In genomic region chr7:129606801-129607200, GRCh38 we compare ENCODE assay signal across 12 cellular contexts. TPM values are rescaled to one million over a fixed set of nuclear protein-coding genes. Genes with fewer than 3 reads are reported as not detected.
A peak's percentile ranks its signal among the peaks of the same experiment; 100 is the strongest.
DNase-seq lines count a peak whose midpoint lies in the region; ATAC-seq and TF ChIP-seq lines count a peak whose summit lies in the region.
"Had no signal": no experiment of that assay in that cellular context is flagged by ENCODE, and none has a peak within 500 bp of the region (broad histone marks: within the 10 kb centered on the region; RNA-seq: fewer than 3 reads in every experiment).

No MANE protein-coding gene starts in this region.

- no peaks in the 10 kb centered on the region for H3K9me3 Mint-ChIP-seq in activated CD8-positive, alpha-beta T cell treated with anti-CD3 and anti-CD28 coated beads for 36 hours
- H3K9me3 Mint-ChIP-seq in activated CD8-positive, alpha-beta T cell treated with anti-CD3 and anti-CD28 coated beads, Interleukin-2, amount 10 ng/mL, durations not matched to agents 7 days and 5 days (ENCODE audit: insufficient read depth), result no peaks in the 10 kb centered on the region
- H3K9me3 Mint-ChIP-seq in brain, result peaks cover 0 to 3% (median 0%) of the 10 kb centered on the region in 5 experiments
- no peaks in the 10 kb centered on the region for H3K9me3 Mint-ChIP-seq in stimulated activated effector memory CD8-positive, alpha-beta T cell treated with anti-CD3 and anti-CD28 coated beads, Interleukin-12 subunit alpha, Interleukin-12 subunit beta, amount 100 ng/mL, for 72 hours
- H3K9me3 Mint-ChIP-seq: type B pancreatic cell had no signal

- DNase-seq in activated CD8-positive, alpha-beta T cell treated with anti-CD3 and anti-CD28 coated beads for 36 hours, result no peak
- no peak for DNase-seq in activated CD8-positive, alpha-beta T cell treated with anti-CD3 and anti-CD28 coated beads, Interleukin-2, amount 10 ng/mL, durations not matched to agents 7 days and 5 days
- DNase-seq in MV-4-11 (lab: John Stamatoyannopoulos, UW) (peak; percentile 93), NCI-H1105 (lab: John Stamatoyannopoulos, UW) (no peak)
- DNase-seq in stimulated activated effector memory CD8-positive, alpha-beta T cell treated with anti-CD3 and anti-CD28 coated beads, Interleukin-12 subunit alpha, Interleukin-12 subunit beta, amount 100 ng/mL, for 72 hours (ENCODE audit: low spot score in 2 of 2), result no peak
- DNase-seq in stimulated activated CD4-positive, alpha-beta T cell treated with anti-CD3 and anti-CD28 coated beads, Interleukin-1b, Interleukin-23, amount 100 ng/mL, for 48 hours, result no peak
- DNase-seq: ACHN; activated CD8-positive, alpha-beta memory T cell treated with anti-CD3 and anti-CD28 coated beads for 24 hours; NCI-H2107 had no signal

- no peak overlapping the region for H3K4me3 Mint-ChIP-seq in activated CD8-positive, alpha-beta T cell treated with anti-CD3 and anti-CD28 coated beads for 36 hours
- no peak overlapping the region for H3K4me3 Mint-ChIP-seq in activated CD8-positive, alpha-beta T cell treated with anti-CD3 and anti-CD28 coated beads, Interleukin-2, amount 10 ng/mL, durations not matched to agents 7 days and 5 days
- H3K4me3 Mint-ChIP-seq in brain, result no peak overlapping the region
- H3K4me3 Mint-ChIP-seq in stimulated activated effector memory CD8-positive, alpha-beta T cell treated with anti-CD3 and anti-CD28 coated beads, Interleukin-12 subunit alpha, Interleukin-12 subunit beta, amount 100 ng/mL, for 72 hours, result no peak overlapping the region
- H3K4me3 Mint-ChIP-seq: type B pancreatic cell had no signal

- POLR2A ChIA-PET in activated CD8-positive, alpha-beta T cell treated with anti-CD3 and anti-CD28 coated beads for 36 hours (lab: Charles Lee), result no interaction called here
- POLR2A ChIA-PET in activated CD8-positive, alpha-beta T cell treated with anti-CD3 and anti-CD28 coated beads, Interleukin-2, amount 10 ng/mL, durations not matched to agents 7 days and 5 days (lab: Charles Lee), result no interaction called here

- CTCF ChIA-PET in activated CD8-positive, alpha-beta T cell treated with anti-CD3 and anti-CD28 coated beads for 36 hours (lab: Charles Lee), result interaction anchor here (0.9 to 1.6 kb wide), 4 partner anchors 104 to 236 kb away, joined by 3 to 4 read pairs (median 4); partner anchors contain the start of gene SMKR1
- CTCF ChIA-PET in activated CD8-positive, alpha-beta T cell treated with anti-CD3 and anti-CD28 coated beads, Interleukin-2, amount 10 ng/mL, durations not matched to agents 7 days and 5 days (lab: Charles Lee), result interaction anchor here (1.0 to 2.7 kb wide), 7 partner anchors 15 to 381 kb away, joined by 3 to 9 read pairs (median 3); no protein-coding TSS in a partner anchor

- no peak for ATAC-seq in activated CD8-positive, alpha-beta T cell treated with anti-CD3 and anti-CD28 coated beads for 36 hours
- no peak for ATAC-seq in activated CD8-positive, alpha-beta T cell treated with anti-CD3 and anti-CD28 coated beads, Interleukin-2, amount 10 ng/mL, durations not matched to agents 7 days and 5 days
- ATAC-seq in stimulated activated effector memory CD8-positive, alpha-beta T cell treated with anti-CD3 and anti-CD28 coated beads, Interleukin-12 subunit alpha, Interleukin-12 subunit beta, amount 100 ng/mL, for 72 hours, result no peak
- no peak for ATAC-seq in HG02884 (IDR thresholded peaks at IDR 0.05; ENCODE audit: unreplicated experiment)

- H3K27ac Mint-ChIP-seq in activated CD8-positive, alpha-beta T cell treated with anti-CD3 and anti-CD28 coated beads for 36 hours, result peak overlapping the region; percentile 74
- no peak overlapping the region for H3K27ac Mint-ChIP-seq in activated CD8-positive, alpha-beta T cell treated with anti-CD3 and anti-CD28 coated beads, Interleukin-2, amount 10 ng/mL, durations not matched to agents 7 days and 5 days
- H3K27ac Mint-ChIP-seq in brain, result peak overlapping the region in 3 of 5 experiments; percentile 1 to 80 (median 8)
- H3K27ac Mint-ChIP-seq in stimulated activated effector memory CD8-positive, alpha-beta T cell treated with anti-CD3 and anti-CD28 coated beads, Interleukin-12 subunit alpha, Interleukin-12 subunit beta, amount 100 ng/mL, for 72 hours, result peak overlapping the region; percentile 27
- H3K27ac Mint-ChIP-seq: type B pancreatic cell had no signal

- TF ChIP-seq CTCF in activated CD8-positive, alpha-beta T cell treated with anti-CD3 and anti-CD28 coated beads for 36 hours (IDR thresholded peaks at IDR 0.05), result no peak
- no peak for TF ChIP-seq CTCF in brain (conservative IDR thresholded peaks at IDR 0.05)

- intact Hi-C loops in activated CD8-positive, alpha-beta T cell treated with anti-CD3 and anti-CD28 coated beads for 36 hours (cut with micrococcal nuclease), result no loop called here

- peaks cover 45% of the 10 kb centered on the region for H3K4me1 Mint-ChIP-seq in activated CD8-positive, alpha-beta T cell treated with anti-CD3 and anti-CD28 coated beads for 36 hours (ENCODE audit: low read depth)
- H3K4me1 Mint-ChIP-seq in activated CD8-positive, alpha-beta T cell treated with anti-CD3 and anti-CD28 coated beads, Interleukin-2, amount 10 ng/mL, durations not matched to agents 7 days and 5 days (ENCODE audit: low read depth), result peaks cover 28% of the 10 kb centered on the region
- peaks cover 36% of the 10 kb centered on the region for H3K4me1 Mint-ChIP-seq in brain
- H3K4me1 Mint-ChIP-seq in stimulated activated effector memory CD8-positive, alpha-beta T cell treated with anti-CD3 and anti-CD28 coated beads, Interleukin-12 subunit alpha, Interleukin-12 subunit beta, amount 100 ng/mL, for 72 hours, result peaks cover 51% of the 10 kb centered on the region

- peaks cover 41% of the 10 kb centered on the region for H3K36me3 Mint-ChIP-seq in activated CD8-positive, alpha-beta T cell treated with anti-CD3 and anti-CD28 coated beads for 36 hours (ENCODE audit: low read depth)
- peaks cover 27% of the 10 kb centered on the region for H3K36me3 Mint-ChIP-seq in activated CD8-positive, alpha-beta T cell treated with anti-CD3 and anti-CD28 coated beads, Interleukin-2, amount 10 ng/mL, durations not matched to agents 7 days and 5 days (ENCODE audit: low read depth)
- peaks cover 27% of the 10 kb centered on the region for H3K36me3 Mint-ChIP-seq in brain
- peaks cover 38% of the 10 kb centered on the region for H3K36me3 Mint-ChIP-seq in stimulated activated effector memory CD8-positive, alpha-beta T cell treated with anti-CD3 and anti-CD28 coated beads, Interleukin-12 subunit alpha, Interleukin-12 subunit beta, amount 100 ng/mL, for 72 hours

- no peaks in the 10 kb centered on the region for H3K27me3 Mint-ChIP-seq in activated CD8-positive, alpha-beta T cell treated with anti-CD3 and anti-CD28 coated beads for 36 hours
- H3K27me3 Mint-ChIP-seq in activated CD8-positive, alpha-beta T cell treated with anti-CD3 and anti-CD28 coated beads, Interleukin-2, amount 10 ng/mL, durations not matched to agents 7 days and 5 days (ENCODE audit: low read depth), result no peaks in the 10 kb centered on the region
- peaks cover 6% of the 10 kb centered on the region for H3K27me3 Mint-ChIP-seq in brain
- H3K27me3 Mint-ChIP-seq: type B pancreatic cell had no signal

RNA-seq across cellular contexts. Expression of gene NRF1, which starts 4.7 kb away (rescaled TPM):
- total RNA-seq in activated CD8-positive, alpha-beta T cell treated with anti-CD3 and anti-CD28 coated beads for 36 hours, result 10 to 100 TPM; 23.3 to 23.9 TPM
- total RNA-seq in activated CD8-positive, alpha-beta T cell treated with anti-CD3 and anti-CD28 coated beads, Interleukin-2, amount 10 ng/mL, durations not matched to agents 7 days and 5 days, result 10 to 100 TPM; 28.1 to 30.0 TPM
- 16.9 TPM for polyA plus RNA-seq in brain (ENCODE audit: insufficient read depth, low read depth, low replicate concordance)
